8 cellular contexts compared by ENCODE assay signal in the genomic region with DNA sequence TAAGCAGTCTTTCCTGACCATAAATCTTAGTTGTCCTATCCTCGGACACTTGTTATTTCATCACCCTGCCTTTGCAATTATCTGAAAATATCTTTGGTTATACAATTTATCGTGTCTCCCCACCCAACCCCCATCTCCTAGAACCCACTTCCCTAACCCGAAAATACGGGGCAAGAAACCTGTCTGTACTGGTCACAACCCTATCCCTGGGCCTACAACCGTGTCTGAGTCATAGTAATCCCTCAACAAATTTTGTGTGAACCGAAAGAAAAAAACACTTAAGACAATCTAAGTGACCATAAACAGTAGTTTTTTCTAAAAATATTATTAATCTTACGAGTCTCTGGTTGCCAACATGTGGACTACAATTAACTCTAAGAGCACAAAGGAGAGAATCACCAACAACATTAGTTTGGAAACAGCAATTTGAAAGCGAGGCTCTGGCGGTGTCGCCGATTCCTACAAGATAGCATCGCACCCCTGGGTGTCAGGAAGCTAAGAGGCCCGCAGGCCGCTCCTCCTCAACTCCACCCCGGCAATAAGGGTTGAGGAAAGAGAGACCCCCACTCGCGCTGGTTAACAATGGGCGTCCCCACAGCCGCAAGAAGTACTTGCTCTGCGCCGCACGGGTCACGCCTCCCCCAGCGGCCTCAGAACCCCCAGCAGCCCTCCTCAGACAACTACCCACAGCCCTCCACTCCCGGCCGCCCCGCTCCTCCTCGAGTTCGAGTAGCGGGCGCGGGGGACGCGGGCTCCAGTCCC. TPM values are rescaled to one million over a fixed set of nuclear protein-coding genes. Genes with fewer than 3 reads are reported as not detected.
DNase-seq lines count a peak whose midpoint lies in the region; ATAC-seq and TF ChIP-seq lines count a peak whose summit lies in the region.
"Not testable (repeated sequence)": the region's sequence is repeated elsewhere in the genome, so short reads cannot be mapped to it uniquely, and the experiment has no call there.

No MANE protein-coding gene starts in this region.

- not testable (repeated sequence) for H3K36me3 Mint-ChIP-seq in activated T-helper 1 cell treated with anti-CD3 and anti-CD28 coated beads, Interleukin-12 subunit alpha, Interleukin-12 subunit beta, Interleukin-2, Interleukin-4 antibody, amounts not matched to agents 30 ng/mL and 10 ng/mL and 1 ng/mL, durations not matched to agents 14 hours and 24 hours and 36 hours (ENCODE audit: low read depth)

- intact Hi-C loops in activated T-helper 1 cell treated with anti-CD3 and anti-CD28 coated beads, Interleukin-12 subunit alpha, Interleukin-12 subunit beta, Interleukin-2, Interleukin-4 antibody, amounts not matched to agents 30 ng/mL and 10 ng/mL and 1 ng/mL, durations not matched to agents 14 hours and 24 hours and 36 hours (cut with micrococcal nuclease); left lung (cut with DNase I); sciatic nerve (cut with DNase I): not testable (repeated sequence)

- peak overlapping the region; percentile 98 for H3K4me3 Mint-ChIP-seq in activated T-helper 1 cell treated with anti-CD3 and anti-CD28 coated beads, Interleukin-12 subunit alpha, Interleukin-12 subunit beta, Interleukin-2, Interleukin-4 antibody, amounts not matched to agents 30 ng/mL and 10 ng/mL and 1 ng/mL, durations not matched to agents 14 hours and 24 hours and 36 hours

- H3K27ac Mint-ChIP-seq in activated T-helper 1 cell treated with anti-CD3 and anti-CD28 coated beads, Interleukin-12 subunit alpha, Interleukin-12 subunit beta, Interleukin-2, Interleukin-4 antibody, amounts not matched to agents 30 ng/mL and 10 ng/mL and 1 ng/mL, durations not matched to agents 14 hours and 24 hours and 36 hours = peak overlapping the region; percentile 97

- not testable (repeated sequence) for H3K9me3 Mint-ChIP-seq in activated T-helper 1 cell treated with anti-CD3 and anti-CD28 coated beads, Interleukin-12 subunit alpha, Interleukin-12 subunit beta, Interleukin-2, Interleukin-4 antibody, amounts not matched to agents 30 ng/mL and 10 ng/mL and 1 ng/mL, durations not matched to agents 14 hours and 24 hours and 36 hours

- not testable (repeated sequence) for H3K36me3 ChIP-seq in left lung

- H3K4me1 ChIP-seq in left lung = not testable (repeated sequence)

- not testable (repeated sequence) for TF ChIP-seq CTCF in AG10803 (conservative IDR thresholded peaks at IDR 0.05; ENCODE audit: low read length); epithelial cell of esophagus (IDR thresholded peaks at IDR 0.05; ENCODE audit: insufficient read depth, low read depth, low read length, missing control alignments); left lung (IDR thresholded peaks at IDR 0.05)

- H3K9me3 ChIP-seq in left lung = not testable (repeated sequence)

- not testable (repeated sequence) for H3K27me3 Mint-ChIP-seq in activated T-helper 1 cell treated with anti-CD3 and anti-CD28 coated beads, Interleukin-12 subunit alpha, Interleukin-12 subunit beta, Interleukin-2, Interleukin-4 antibody, amounts not matched to agents 30 ng/mL and 10 ng/mL and 1 ng/mL, durations not matched to agents 14 hours and 24 hours and 36 hours (ENCODE audit: insufficient read depth)

- H3K4me3 ChIP-seq in AG10803 (ENCODE audit: low read length) = peak overlapping the region; percentile 77
- H3K4me3 ChIP-seq in epithelial cell of esophagus (ENCODE audit: low read length) = peak overlapping the region; percentile 62
- H3K4me3 ChIP-seq in left lung = peak overlapping the region; percentile 56 to 67

- not testable (repeated sequence) for H3K27me3 ChIP-seq in left lung

- ATAC-seq in GM19455 (IDR thresholded peaks at IDR 0.05; ENCODE audit: unreplicated experiment) = peak; percentile 44
- peak; percentile 47 for ATAC-seq in HG03064 (IDR thresholded peaks at IDR 0.05; ENCODE audit: low read depth, unreplicated experiment)
- peak; percentile 66 for ATAC-seq in left lung
- peak; percentile 75 for ATAC-seq in sciatic nerve

- not testable (repeated sequence) for H3K4me1 Mint-ChIP-seq in activated T-helper 1 cell treated with anti-CD3 and anti-CD28 coated beads, Interleukin-12 subunit alpha, Interleukin-12 subunit beta, Interleukin-2, Interleukin-4 antibody, amounts not matched to agents 30 ng/mL and 10 ng/mL and 1 ng/mL, durations not matched to agents 14 hours and 24 hours and 36 hours (ENCODE audit: low read depth)

- DNase-seq in AG10803 (ENCODE audit: low read depth); activated T-helper 1 cell treated with anti-CD3 and anti-CD28 coated beads, Interleukin-12 subunit alpha, Interleukin-12 subunit beta, Interleukin-2, Interleukin-4 antibody, amounts not matched to agents 30 ng/mL and 10 ng/mL and 1 ng/mL, durations not matched to agents 14 hours and 24 hours and 36 hours (ENCODE audit: low spot score); left lung; sciatic nerve (ENCODE audit: low spot score): not testable (repeated sequence)
- DNase-seq in NOMO-1 treated with dmso at 0.1 percent for 144 hours (lab: John Stamatoyannopoulos, UW; ENCODE audit: unreplicated experiment) (peak; percentile 23), epithelial cell of esophagus (ENCODE audit: low read depth) (peak; percentile 10)

- H3K27ac ChIP-seq in left lung = peak overlapping the region in 1 of 2 donors; percentile 58

RNA-seq across cellular contexts. Expression of gene TVP23C, which starts 0.5 kb away (rescaled TPM):
- 8.9 and 10.8 TPM in 2 replicates for total RNA-seq in activated T-helper 1 cell treated with anti-CD3 and anti-CD28 coated beads, Interleukin-12 subunit alpha, Interleukin-12 subunit beta, Interleukin-2, Interleukin-4 antibody, amounts not matched to agents 30 ng/mL and 10 ng/mL and 1 ng/mL, durations not matched to agents 14 hours and 24 hours and 36 hours
- total RNA-seq in left lung = 10 to 100 TPM in 1 of 2 donors, 1 to 10 TPM in 1; 8.3 to 12.1 TPM
- total RNA-seq in sciatic nerve = 27.5 TPM

RNA-seq across cellular contexts. Expression of gene FBXW10B, which starts 56.7 kb away (rescaled TPM):
- total RNA-seq in activated T-helper 1 cell treated with anti-CD3 and anti-CD28 coated beads, Interleukin-12 subunit alpha, Interleukin-12 subunit beta, Interleukin-2, Interleukin-4 antibody, amounts not matched to agents 30 ng/mL and 10 ng/mL and 1 ng/mL, durations not matched to agents 14 hours and 24 hours and 36 hours = 1.0 and 1.5 TPM in 2 replicates
- total RNA-seq in left lung (1 to 10 TPM; 1.4 to 1.5 TPM), sciatic nerve (0.94 TPM)
